Comparison of ENCODE assay signal across 8 cellular contexts in genomic region chr17:17300624-17301568, GRCh38. TPM values are rescaled to one million over a fixed set of nuclear protein-coding genes. Genes with fewer than 3 reads are reported as not detected.
A peak's percentile ranks its signal among the peaks of the same experiment; 100 is the strongest.
DNase-seq lines count a peak whose midpoint lies in the region; ATAC-seq and TF ChIP-seq lines count a peak whose summit lies in the region.

No MANE protein-coding gene starts in this region.

- H3F3A ChIP-seq in neural progenitor cell (ENCODE audit: low read depth): peaks cover 39% of the 10 kb centered on the region

- TF ChIP-seq CTCF in NB4 (IDR thresholded peaks at IDR 0.05; ENCODE audit: low read depth, low read length) (no peak), fibroblast of pulmonary artery (IDR thresholded peaks at IDR 0.05; ENCODE audit: low read length, missing control alignments) (no peak), neural progenitor cell (IDR thresholded peaks at IDR 0.05) (no peak), type B pancreatic cell (conservative IDR thresholded peaks at IDR 0.05) (no peak)

- H2AFZ ChIP-seq in neural progenitor cell (replicated peaks): peak overlapping the region; percentile 82

- no peak overlapping the region for H3K9ac ChIP-seq in neural progenitor cell

- H3K4me3 Mint-ChIP-seq in neural progenitor cell (peak overlapping the region; percentile 92), type B pancreatic cell (peak overlapping the region; percentile 65)

- no peak overlapping the region for H3K27ac Mint-ChIP-seq in neural progenitor cell
- H3K27ac Mint-ChIP-seq in type B pancreatic cell: no peak overlapping the region

- H3K9me3 ChIP-seq in neural progenitor cell (ENCODE audit: low read depth): no peaks in the 10 kb centered on the region

- H3K36me3 Mint-ChIP-seq in neural progenitor cell (no peaks in the 10 kb centered on the region), type B pancreatic cell (no peaks in the 10 kb centered on the region)

- H3K4me1 Mint-ChIP-seq in neural progenitor cell (peaks cover 24% of the 10 kb centered on the region), type B pancreatic cell (ENCODE audit: unreplicated experiment) (peaks cover 12% of the 10 kb centered on the region)

- H3K79me2 ChIP-seq in neural progenitor cell (ENCODE audit: low read depth): no peaks in the 10 kb centered on the region

- H3K4me1 ChIP-seq in neural progenitor cell: no peaks in the 10 kb centered on the region

- H3K4me3 ChIP-seq in NB4 (ENCODE audit: low read depth, low read length) (peak overlapping the region; percentile 17), fibroblast of pulmonary artery (replicated peaks; ENCODE audit: low read depth, low read length) (peak overlapping the region; percentile 20), neural progenitor cell (peak overlapping the region; percentile 63)

- no peak for TF ChIP-seq POLR2A in NB4 (IDR thresholded peaks at IDR 0.05; ENCODE audit: extremely low read depth, insufficient read length)

- H3K27me3 Mint-ChIP-seq in neural progenitor cell (ENCODE audit: insufficient read depth, low read depth) (peaks cover 14% of the 10 kb centered on the region), type B pancreatic cell (peaks cover 3% of the 10 kb centered on the region)

- ATAC-seq in HG03520 (IDR thresholded peaks at IDR 0.05; ENCODE audit: unreplicated experiment) (no peak), HG02884 (IDR thresholded peaks at IDR 0.05; ENCODE audit: unreplicated experiment) (no peak)

- H3K4me2 ChIP-seq in neural progenitor cell: peak overlapping the region; percentile 79

- H3K36me3 ChIP-seq in neural progenitor cell: no peaks in the 10 kb centered on the region

- H4K20me1 ChIP-seq in neural progenitor cell (ENCODE audit: low read depth): no peaks in the 10 kb centered on the region

- H3K27ac ChIP-seq in neural progenitor cell: peak overlapping the region; percentile 70

- DNase-seq in ELR (ENCODE audit: low read depth): peak; percentile 68
- DNase-seq in NB4 (ENCODE audit: low read depth): peak; percentile 72
- peak; percentile 50 for DNase-seq in activated T-cell treated with anti-CD3 and anti-CD28 coated beads for 48 hours (ENCODE audit: low read depth)
- peak; percentile 35 for DNase-seq in fibroblast of pulmonary artery (ENCODE audit: low read depth)
- peak; percentile 93 for DNase-seq in neural progenitor cell (ENCODE audit: low spot score)
- DNase-seq in type B pancreatic cell (ENCODE audit: extremely low spot score, unreplicated experiment): no peak

- no peaks in the 10 kb centered on the region for H3K9me3 Mint-ChIP-seq in neural progenitor cell
- no peaks in the 10 kb centered on the region for H3K9me3 Mint-ChIP-seq in type B pancreatic cell

- H3K27me3 ChIP-seq in neural progenitor cell: peaks cover 20% of the 10 kb centered on the region

RNA-seq across cellular contexts. Expression of gene NT5M, which starts 2.3 kb away (rescaled TPM):
- total RNA-seq in neural progenitor cell (ENCODE audit: low replicate concordance) (4.1 and 9.0 TPM in 2 replicates), type B pancreatic cell (ENCODE audit: low replicate concordance) (0.90 and 5.9 TPM in 2 replicates)

RNA-seq across cellular contexts. Expression of gene COPS3, which starts 19.9 kb away (rescaled TPM):
- 99.8 and 113 TPM in 2 replicates for total RNA-seq in neural progenitor cell (ENCODE audit: low replicate concordance)
- 59.0 and 63.1 TPM in 2 replicates for total RNA-seq in type B pancreatic cell (ENCODE audit: low replicate concordance)
